Comparison of ENCODE assay signal across 27 cellular contexts in the genomic region with DNA sequence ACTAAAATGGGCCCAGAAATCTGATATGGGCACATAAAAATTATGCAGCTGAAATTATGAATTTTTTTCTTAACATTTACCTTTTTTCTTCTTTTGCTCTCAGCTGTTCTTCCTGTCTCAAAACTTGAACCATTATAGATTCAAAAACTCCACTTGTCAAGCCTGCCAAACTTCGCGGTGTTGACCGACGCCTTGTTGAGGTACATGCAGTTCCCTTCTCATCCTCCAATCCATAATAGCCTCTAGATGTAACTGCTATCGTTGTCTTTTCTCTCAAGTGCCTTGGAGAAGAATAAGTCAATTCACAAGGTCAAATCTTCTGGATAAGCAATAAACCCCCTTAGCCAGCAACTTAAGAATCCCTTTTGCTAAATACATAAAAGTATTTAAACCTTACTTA.
"Had no signal": no experiment of that assay in that cellular context is flagged by ENCODE, and none has a peak within 500 bp of the region (broad histone marks: within the 10 kb centered on the region; RNA-seq: fewer than 3 reads in every experiment).

No MANE protein-coding gene starts in this region.

- H3K9me3 Mint-ChIP-seq: activated CD4-positive, alpha-beta memory T cell treated with anti-CD3 and anti-CD28 coated beads, Interleukin-2, amount 10 ng/mL, durations not matched to agents 7 days and 5 days; activated naive CD4-positive, alpha-beta T cell treated with anti-CD3 and anti-CD28 coated beads for 36 hours; activated T-helper 17 cell treated with anti-CD3 and anti-CD28 coated beads, Interleukin-2, amount 50 U/mL, for 72 hours; brain had no signal

- FAIRE-seq: astrocyte, RCC 7860 had no signal

- H3K9me3 ChIP-seq: MG63 had no signal

- ATAC-seq: activated CD4-positive, alpha-beta T cell treated with anti-CD3 and anti-CD28 coated beads for 36 hours; activated T-helper 17 cell treated with anti-CD3 and anti-CD28 coated beads, Interleukin-2, amount 50 U/mL, for 72 hours; PC-3 had no signal

- H3K27me3 ChIP-seq: MG63 had no signal

- H3K4me3 ChIP-seq: MG63, SK-N-MC had no signal

- H3K27ac Mint-ChIP-seq: activated CD4-positive, alpha-beta memory T cell treated with anti-CD3 and anti-CD28 coated beads, Interleukin-2, amount 10 ng/mL, durations not matched to agents 7 days and 5 days; activated CD4-positive, alpha-beta T cell treated with anti-CD3 and anti-CD28 coated beads for 36 hours; activated naive CD4-positive, alpha-beta T cell treated with anti-CD3 and anti-CD28 coated beads for 36 hours; activated naive CD8-positive, alpha-beta T cell; activated T-helper 17 cell treated with anti-CD3 and anti-CD28 coated beads, Interleukin-2, amount 50 U/mL, for 72 hours; brain had no signal

- H3K27ac ChIP-seq: SK-N-MC, VCaP had no signal

- H3K36me3 ChIP-seq: MG63 had no signal

- H3K27me3 Mint-ChIP-seq: activated CD4-positive, alpha-beta memory T cell treated with anti-CD3 and anti-CD28 coated beads, Interleukin-2, amount 10 ng/mL, durations not matched to agents 7 days and 5 days; activated CD4-positive, alpha-beta T cell treated with anti-CD3 and anti-CD28 coated beads for 36 hours; activated naive CD8-positive, alpha-beta T cell; activated T-helper 17 cell treated with anti-CD3 and anti-CD28 coated beads, Interleukin-2, amount 50 U/mL, for 72 hours had no signal

- H3K4me3 Mint-ChIP-seq: activated CD4-positive, alpha-beta memory T cell treated with anti-CD3 and anti-CD28 coated beads, Interleukin-2, amount 10 ng/mL, durations not matched to agents 7 days and 5 days; activated CD4-positive, alpha-beta T cell treated with anti-CD3 and anti-CD28 coated beads for 36 hours; activated naive CD4-positive, alpha-beta T cell treated with anti-CD3 and anti-CD28 coated beads for 36 hours; activated naive CD8-positive, alpha-beta T cell; activated T-helper 17 cell treated with anti-CD3 and anti-CD28 coated beads, Interleukin-2, amount 50 U/mL, for 72 hours; brain had no signal

- DNase-seq: activated CD4-positive, alpha-beta memory T cell treated with anti-CD3 and anti-CD28 coated beads, Interleukin-2, amount 10 ng/mL, durations not matched to agents 7 days and 5 days; activated CD4-positive, alpha-beta T cell treated with anti-CD3 and anti-CD28 coated beads for 36 hours; activated CD4-positive, alpha-beta T cell treated with anti-CD3 and anti-CD28 coated beads, Interleukin-2, amount 50 U/mL, for 1 hour; activated gamma-delta T cell; activated naive CD4-positive, alpha-beta T cell treated with anti-CD3 and anti-CD28 coated beads for 36 hours; activated T-cell treated with anti-CD3 and anti-CD28 coated beads for 4 hours; activated T-cell treated with anti-CD3 and anti-CD28 coated beads, Interleukin-2, amount 50 U/mL, for 48 hours; amygdala; MG63; MV-4-11; NCI-H1092 treated with DMSO at 0.1 percent for 48 hours; NCI-H1436; NCI-H1694 treated with DMSO at 0.1 percent for 48 hours; NCI-H2029 treated with DMSO at 0.1 percent for 48 hours; NCI-H2171; NCI-H2227 treated with DMSO at 0.1 percent for 48 hours; NCI-H510A; NCI-H526 treated with DMSO at 0.1 percent for 48 hours; PC-3; T-helper 1 cell had no signal
